Comparison of ENCODE assay signal across 28 cellular contexts in the genomic region with DNA sequence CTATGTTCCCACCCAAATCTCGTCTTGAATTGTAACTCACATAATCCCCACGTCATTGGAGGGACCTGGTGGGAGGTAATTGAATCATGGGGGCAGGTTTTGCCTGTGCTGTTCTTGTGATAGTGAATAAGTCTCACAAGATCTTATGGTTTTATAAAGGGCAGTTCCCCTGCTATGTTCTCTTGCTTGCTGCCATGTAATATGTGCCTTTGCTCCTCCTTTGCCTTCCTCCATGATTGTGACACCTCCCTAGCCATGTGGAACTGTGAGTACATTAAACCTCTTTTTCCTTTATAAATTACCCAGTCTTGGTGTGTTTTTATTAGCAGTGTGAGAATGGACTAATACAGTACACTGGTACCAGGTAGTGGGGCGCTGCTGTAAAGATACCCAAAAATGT.
"Had no signal": no experiment of that assay in that cellular context is flagged by ENCODE, and none has a peak within 500 bp of the region (broad histone marks: within the 10 kb centered on the region; RNA-seq: fewer than 3 reads in every experiment).

No MANE protein-coding gene starts in this region.

- ATAC-seq: effector memory CD8-positive, alpha-beta T cell; esophagus mucosa; foreskin keratinocyte; gastrocnemius medialis; gastroesophageal sphincter; heart left ventricle; heart right ventricle had no signal

- H3K4me3 ChIP-seq: colonic mucosa, coronary artery, dorsolateral prefrontal cortex, esophagus muscularis mucosa, esophagus squamous epithelium, gastrocnemius medialis, gastroesophageal sphincter, heart left ventricle, heart right ventricle had no signal

- H3K4me1 ChIP-seq: colonic mucosa, esophagus muscularis mucosa, esophagus squamous epithelium, foreskin keratinocyte, gastrocnemius medialis, gastroesophageal sphincter, heart left ventricle, heart right ventricle had no signal

- H3K9me3 ChIP-seq: colonic mucosa, gastrocnemius medialis had no signal

- H3K27ac ChIP-seq: colonic mucosa, coronary artery, dorsolateral prefrontal cortex, epithelial cell of prostate, esophagus muscularis mucosa, esophagus squamous epithelium, foreskin keratinocyte, gastrocnemius medialis, gastroesophageal sphincter, heart left ventricle, heart right ventricle had no signal

- DNase-seq: colonic mucosa; cortex of kidney; dermis blood vessel endothelial cell; dorsolateral prefrontal cortex; effector CD4-positive, alpha-beta T cell; effector CD8-positive, alpha-beta T cell; effector memory CD4-positive, alpha-beta T cell; effector memory CD8-positive, alpha-beta T cell; endodermal cell; erythroblast; esophagus squamous epithelium; foreskin fibroblast; foreskin keratinocyte; foreskin melanocyte; gastrocnemius medialis; glutamatergic neuron; head of caudate nucleus; heart left ventricle; heart right ventricle had no signal

- FAIRE-seq: colon, endometrium, endothelial cell of umbilical vein, frontal cortex had no signal

- H3K36me3 ChIP-seq: colonic mucosa, esophagus muscularis mucosa, esophagus squamous epithelium, gastrocnemius medialis, gastroesophageal sphincter, heart left ventricle, heart right ventricle had no signal

- H3K27me3 ChIP-seq: colonic mucosa, dorsolateral prefrontal cortex, esophagus muscularis mucosa, esophagus squamous epithelium, foreskin keratinocyte, gastrocnemius medialis, gastroesophageal sphincter, heart left ventricle, heart right ventricle had no signal
